Comparison of ENCODE assay signal across 10 cellular contexts in genomic region chr6:158290040-158290439, GRCh38. TPM values are rescaled to one million over a fixed set of nuclear protein-coding genes. Genes with fewer than 3 reads are reported as not detected.
A peak's percentile ranks its signal among the peaks of the same experiment; 100 is the strongest.
DNase-seq lines count a peak whose midpoint lies in the region; ATAC-seq, FAIRE-seq and TF ChIP-seq lines count a peak whose summit lies in the region.
"Had no signal": no experiment of that assay in that cellular context is flagged by ENCODE, and none has a peak within 500 bp of the region (broad histone marks: within the 10 kb centered on the region; RNA-seq: fewer than 3 reads in every experiment).

No MANE protein-coding gene starts in this region.

- CTCF ChIA-PET in GM12878 (lab: Yijun Ruan, JAX), result interaction anchor here (0.6 to 1.3 kb wide), 4 partner anchors 12 to 136 kb away, joined by 3 to 4 read pairs (median 3); no protein-coding TSS in a partner anchor

- peaks cover 19% of the 10 kb centered on the region for H3K79me2 ChIP-seq in GM12878 (ENCODE audit: control insufficient read depth, insufficient read depth, low read length)

- H3K9me3 ChIP-seq in GM12878 (replicated peaks; ENCODE audit: control insufficient read depth, insufficient read depth, low read length), result no peaks in the 10 kb centered on the region
- H3K9me3 ChIP-seq in right atrium auricular region, result no peaks in the 10 kb centered on the region
- H3K9me3 ChIP-seq in HAP-1, result peaks cover 3% of the 10 kb centered on the region

- 0% methylated on average over 3 of the region's 3 CpGs for WGBS in GM12878 (ENCODE audit: insufficient coverage, insufficient replicate concordance, low lambda C conversion rate, missing lambda C conversion rate)

- no peaks in the 10 kb centered on the region for H4K20me1 ChIP-seq in GM12878 (ENCODE audit: control insufficient read depth, insufficient read depth)

- H3K4me1 ChIP-seq in GM12878 (ENCODE audit: control insufficient read depth, insufficient read depth, low read length), result peaks cover 30% of the 10 kb centered on the region
- H3K4me1 ChIP-seq in right atrium auricular region, result peaks cover 0 to 21% of the 10 kb centered on the region in 2 donors
- peaks cover 11% of the 10 kb centered on the region for H3K4me1 ChIP-seq in HAP-1

- TF ChIP-seq EP300 in GM12878 (IDR thresholded peaks at IDR 0.05; ENCODE audit: borderline replicate concordance in 1 of 2, control insufficient read depth in 1 of 2, low read depth in 2 of 2, low read length in 2 of 2), result no peak

- 0 out of 2 replicates have a peak, but pooled peaks have one; percentile 8 for TF ChIP-seq RAD21 in GM12878 (IDR thresholded peaks at IDR 0.05; ENCODE audit: insufficient read depth, low read depth, low read length)

- intact Hi-C loops in GM12878 (cut with micrococcal nuclease; ENCODE audit: unreplicated experiment), result loop anchor here (2.0 kb wide), 1 partner anchor 185 kb away; no protein-coding TSS in a partner anchor

- DNase-seq in GM12878 (ENCODE audit: low read depth, low spot score), result peak; percentile 45
- DNase-seq in H7, result no peak
- DNase-seq in stimulated activated CD4-positive, alpha-beta T cell treated with anti-CD3 and anti-CD28 coated beads, Interleukin-12 subunit alpha, Interleukin-12 subunit beta, amount 100 ng/mL, for 4 hours, result no peak
- no peak for DNase-seq in right atrium auricular region (ENCODE audit: low spot score)
- no peak for DNase-seq in HAP-1 (ENCODE audit: low spot score in 2 of 2)

- no TSS peak for BruUV-seq in GM12878 (replicated peaks; lab: Mats Ljungman, UMichigan)

- no peaks in the 10 kb centered on the region for H3K27me3 ChIP-seq in GM12878 (replicated peaks in 1 of 2; ENCODE audit: control insufficient read depth in 2 of 2, insufficient read depth in 2 of 2, low read length in 1 of 2)
- H3K27me3 ChIP-seq in H7 (ENCODE audit: control insufficient read depth, insufficient read depth, low read length), result no peaks in the 10 kb centered on the region
- H3K27me3 ChIP-seq in right atrium auricular region, result no peaks in the 10 kb centered on the region
- no peaks in the 10 kb centered on the region for H3K27me3 ChIP-seq in HAP-1 (ENCODE audit: low read depth)

- H3K36me3 ChIP-seq in GM12878 (ENCODE audit: control insufficient read depth in 2 of 2, insufficient read depth in 2 of 2, low read length in 1 of 2) (peaks cover 0 to 2% of the 10 kb centered on the region in 2 experiments; a peak in 2 of 4 replicates), H7 (replicated peaks; ENCODE audit: control insufficient read depth, insufficient read depth, low read length) (no peaks in the 10 kb centered on the region; the same call in 1 of the 2 replicates), right atrium auricular region (no peaks in the 10 kb centered on the region), HAP-1 (replicated peaks) (no peaks in the 10 kb centered on the region; the same call in 1 of the 2 replicates)

- H3K4me2 ChIP-seq in GM12878 (ENCODE audit: control insufficient read depth, insufficient read depth), result peak overlapping the region; percentile 61

- no peak for TF ChIP-seq POLR2A in GM12878 (IDR thresholded peaks at IDR 0.05; ENCODE audit: low read depth, low read length)

- H3K9ac ChIP-seq in GM12878 (ENCODE audit: control insufficient read depth, insufficient read depth, low read length), result no peak overlapping the region
- H3K9ac ChIP-seq: parathyroid adenoma had no signal

- peak overlapping the region; percentile 24; the same call in 1 of the 2 replicates for H2AFZ ChIP-seq in GM12878 (ENCODE audit: control insufficient read depth, low read depth, low read length)
- H2AFZ ChIP-seq: parathyroid adenoma had no signal

- TF ChIP-seq CTCF in GM12878 (IDR thresholded peaks at IDR 0.05 in 2 of 3, conservative IDR thresholded peaks at IDR 0.05 in 1 of 3; ENCODE audit: control insufficient read depth in 2 of 3, extremely low read depth in 1 of 3, insufficient read depth in 1 of 3, low read depth in 3 of 3, low read length in 3 of 3) (no peak), right atrium auricular region (IDR thresholded peaks at IDR 0.05) (no peak)

- H3K4me3 ChIP-seq in GM12878, result peak overlapping the region; percentile 55
- H3K4me3 ChIP-seq in H7 (ENCODE audit: insufficient read depth, low read depth, low read length), result no peak overlapping the region
- no peak overlapping the region for H3K4me3 ChIP-seq in right atrium auricular region
- no peak overlapping the region for H3K4me3 ChIP-seq in HAP-1

- POLR2A ChIA-PET in GM12878 (lab: Charles Lee), result interaction anchor here (1.1 to 1.6 kb wide), 3 partner anchors 34 to 55 kb away, joined by 4 read pairs; no protein-coding TSS in a partner anchor

- ATAC-seq in GM18502 (IDR thresholded peaks at IDR 0.05; ENCODE audit: poor library complexity, unreplicated experiment) (peak; percentile 71), GM21390 (IDR thresholded peaks at IDR 0.05; ENCODE audit: unreplicated experiment) (peak; percentile 62), HG03354 (IDR thresholded peaks at IDR 0.05; ENCODE audit: poor library complexity, severe bottlenecking, unreplicated experiment) (peak; percentile 73), GM12878 (peak; percentile 88)
- ATAC-seq: WTC11 had no signal

- SMC1A ChIA-PET in GM12878 (lab: Charles Lee; ENCODE audit: uncharacterized antibody, unreplicated experiment), result interaction anchor here (0.7 to 2.9 kb wide), 10 partner anchors 12 to 149 kb away, joined by 3 to 10 read pairs (median 4); no protein-coding TSS in a partner anchor

- FAIRE-seq in GM12878 (lab: Jason Lieb, UNC), result peak; percentile 86

- RAD21 ChIA-PET in GM12878 (lab: Charles Lee; ENCODE audit: unreplicated experiment), result interaction anchor here (0.9 to 3.0 kb wide), 5 partner anchors 19 to 149 kb away, joined by 3 to 14 read pairs (median 7); no protein-coding TSS in a partner anchor

- in situ Hi-C loops in GM12878 (cut with MboI), result no loop called here
- in situ Hi-C loops in HAP-1 (cut with MboI; ENCODE audit: low sequenced_read_pairs), result no loop called here

- H3K27ac ChIP-seq in GM12878 (ENCODE audit: control insufficient read depth, insufficient read depth) (peak overlapping the region; percentile 57), right atrium auricular region (no peak overlapping the region)
- H3K27ac ChIP-seq: parathyroid adenoma had no signal

TF ChIP-seq in GM12878, 131 proteins besides CTCF, POLR2A, EP300 and RAD21 (continues in another document):
- no peak for TF ChIP-seq ZSCAN29 (IDR thresholded peaks at IDR 0.05)
- no peak for TF ChIP-seq RAD51 (IDR thresholded peaks at IDR 0.05)
- no peak for TF ChIP-seq BHLHE40 (IDR thresholded peaks at IDR 0.05; ENCODE audit: borderline replicate concordance in 1 of 2, low read depth in 2 of 2, low read length in 1 of 2)
- 0 out of 2 replicates have a peak, but pooled peaks have one; percentile 12 for TF ChIP-seq IKZF1 (conservative IDR thresholded peaks at IDR 0.05)
- TF ChIP-seq LARP7 (IDR thresholded peaks at IDR 0.05), result no peak
- no peak for TF ChIP-seq STAT3 (IDR thresholded peaks at IDR 0.05; ENCODE audit: low read depth, low read length)
- no peak for TF ChIP-seq USF2 (IDR thresholded peaks at IDR 0.05; ENCODE audit: borderline replicate concordance, low read depth, low read length)
- TF ChIP-seq CHD1 (IDR thresholded peaks at IDR 0.05; ENCODE audit: low read depth, low read length), result no peak
- TF ChIP-seq TAF1 (IDR thresholded peaks at IDR 0.05; ENCODE audit: borderline replicate concordance, low read depth, low read length), result no peak
- no peak for TF ChIP-seq SPI1 (IDR thresholded peaks at IDR 0.05; ENCODE audit: borderline replicate concordance, insufficient read depth, low read depth, low read length)
- TF ChIP-seq RCOR1 (conservative IDR thresholded peaks at IDR 0.05; ENCODE audit: low read depth, low read length), result no peak
- TF ChIP-seq YBX1 (IDR thresholded peaks at IDR 0.05), result no peak
- TF ChIP-seq SMARCA5 (IDR thresholded peaks at IDR 0.05), result peak; percentile 69; the same call in 1 of the 2 replicates
- TF ChIP-seq HSF1 (IDR thresholded peaks at IDR 0.05; ENCODE audit: low read depth, low read length), result no peak

RNA-seq across cellular contexts. Expression of gene TULP4, which starts 22.2 kb away (rescaled TPM):
- 144 and 165 TPM in 2 replicates for total RNA-seq in GM12878 (2013; cell fraction: nucleolus; rRNA removed)
- total RNA-seq in GM12878 (2014; rRNA removed) (18.9 and 23.8 TPM in 2 replicates), GM12878 (2014; rRNA removed; fragmentation: Illumina TruSeq; extraction: Trizol) (31.1 and 31.8 TPM in 2 replicates), GM12878 (2021) (31.1 and 31.2 TPM in 2 replicates), right atrium auricular region (100 to 1,000 TPM; 140 to 199 TPM)
- 2.6 TPM for polyA plus RNA-seq in GM12878 (2011; ENCODE audit: low read depth)
- polyA plus RNA-seq in GM12878 (2011; rRNA removed) (8.3 and 12.3 TPM in 2 replicates), GM12878 (2014; fragmentation: Illumina TruSeq; extraction: Trizol) (6.3 and 9.1 TPM in 2 replicates), GM12878 (2014; fragmentation: Nextera tagmentation; extraction: Ambion mirVana) (1 to 10 TPM in 1 of 2 experiments, under 1 TPM in 1; 0.73 to 2.4 TPM), GM12878 (2014; rRNA removed) (7.7 and 10.8 TPM in 2 replicates), GM12878 (2016; fragmentation: Nextera tagmentation; extraction: Ambion mirVana) (10 to 100 TPM; 17.1 to 20.5 TPM)
- polyA plus RNA-seq in GM12878 (2011; cell fraction: cytosol; rRNA removed), result 6.5 and 8.3 TPM in 2 replicates
- polyA plus RNA-seq in GM12878 (2011; cell fraction: nucleus; rRNA removed), result 12.1 and 20.3 TPM in 2 replicates
- 4.3 and 4.5 TPM in 2 replicates for polyA plus RNA-seq in GM12878 (2012)
- polyA minus RNA-seq in GM12878 (2011; rRNA and poly(A)+ RNA removed), result 65.6 and 66.9 TPM in 2 replicates
- polyA minus RNA-seq in GM12878 (2011; cell fraction: cytosol; rRNA and poly(A)+ RNA removed), result 31.9 and 32.4 TPM in 2 replicates
- 29.4 and 57.8 TPM in 2 replicates for polyA minus RNA-seq in GM12878 (2011; cell fraction: nucleus; rRNA and poly(A)+ RNA removed)
- 31.4 and 40.1 TPM in 2 replicates for total RNA-seq in H7 (2014; rRNA removed; shearing (Covaris generic))
